In genomic region chr3:70094197-70094596, GRCh38 we compare ENCODE assay signal across 18 cellular contexts.
"Had no signal": no experiment of that assay in that cellular context is flagged by ENCODE, and none has a peak within 500 bp of the region (broad histone marks: within the 10 kb centered on the region; RNA-seq: fewer than 3 reads in every experiment).

No MANE protein-coding gene starts in this region.

- H3K27ac Mint-ChIP-seq: natural killer cell treated with Interleukin-12 subunit alpha and Interleukin-12 subunit beta and Interleukin-15 and Interleukin-18, amount 100 ng/mL, for 72 hours; progenitor cell of endocrine pancreas; stimulated activated memory B cell treated with anti-CD40 and anti-IgM and Interleukin-4, amounts not matched to agents 10 μg/mL and 1 μg/mL and 100 μg/mL, for 72 hours; type B pancreatic cell had no signal

- H3K4me3 Mint-ChIP-seq: natural killer cell treated with Interleukin-12 subunit alpha and Interleukin-12 subunit beta and Interleukin-15 and Interleukin-18, amount 100 ng/mL, for 72 hours; neural crest cell; stimulated activated memory B cell treated with anti-CD40 and anti-IgM and Interleukin-4, amounts not matched to agents 10 μg/mL and 1 μg/mL and 100 μg/mL, for 72 hours; type B pancreatic cell had no signal

- H3K9me3 Mint-ChIP-seq: natural killer cell treated with Interleukin-12 subunit alpha and Interleukin-12 subunit beta and Interleukin-15 and Interleukin-18, amount 100 ng/mL, for 72 hours; neural crest cell; stimulated activated memory B cell treated with anti-CD40 and anti-IgM and Interleukin-4, amounts not matched to agents 10 μg/mL and 1 μg/mL and 100 μg/mL, for 72 hours; type B pancreatic cell had no signal

- H3K4me3 ChIP-seq: dorsolateral prefrontal cortex, lower lobe of right lung, right atrium auricular region, sigmoid colon, testis, tibial artery had no signal

- H3K36me3 ChIP-seq: lower lobe of right lung, right atrium auricular region, sigmoid colon, tibial artery had no signal

- DNase-seq: dorsolateral prefrontal cortex; effector CD4-positive, alpha-beta T cell; head of caudate nucleus; left ventricle myocardium superior; lower lobe of right lung; sigmoid colon; stimulated activated CD4-positive, alpha-beta T cell treated with anti-CD3 and anti-CD28 coated beads, Interleukin-2, amount 100 ng/mL, for 24 hours; stimulated activated CD4-positive, alpha-beta T cell treated with anti-CD3 and anti-CD28 coated beads, Interleukin-4, amount 100 ng/mL, for 4 hours; stimulated activated naive CD8-positive, alpha-beta T cell treated with anti-CD3 and anti-CD28 coated beads, Interleukin-15, Interleukin-2, amounts not matched to agents 100 U/mL and 50 U/mL, for 24 hours; substantia nigra; testis; tibial artery had no signal

- H3K36me3 Mint-ChIP-seq: natural killer cell treated with Interleukin-12 subunit alpha and Interleukin-12 subunit beta and Interleukin-15 and Interleukin-18, amount 100 ng/mL, for 72 hours; stimulated activated memory B cell treated with anti-CD40 and anti-IgM and Interleukin-4, amounts not matched to agents 10 μg/mL and 1 μg/mL and 100 μg/mL, for 72 hours; type B pancreatic cell had no signal

- H3K27me3 Mint-ChIP-seq: natural killer cell treated with Interleukin-12 subunit alpha and Interleukin-12 subunit beta and Interleukin-15 and Interleukin-18, amount 100 ng/mL, for 72 hours; type B pancreatic cell had no signal

- ATAC-seq: left ventricle myocardium superior; lower lobe of right lung; natural killer cell treated with Interleukin-12 subunit alpha and Interleukin-12 subunit beta and Interleukin-15 and Interleukin-18, amount 100 ng/mL, for 72 hours; stimulated activated memory B cell treated with anti-CD40 and anti-IgM and Interleukin-4, amounts not matched to agents 10 μg/mL and 1 μg/mL and 100 μg/mL, for 72 hours; stimulated activated naive CD8-positive, alpha-beta T cell treated with anti-CD3 and anti-CD28 coated beads, Interleukin-15, Interleukin-2, amounts not matched to agents 100 U/mL and 50 U/mL, for 24 hours had no signal

- H3K27me3 ChIP-seq: right atrium auricular region, sigmoid colon, testis, tibial artery had no signal
